Comparison of ENCODE assay signal across 21 cellular contexts in the genomic region with DNA sequence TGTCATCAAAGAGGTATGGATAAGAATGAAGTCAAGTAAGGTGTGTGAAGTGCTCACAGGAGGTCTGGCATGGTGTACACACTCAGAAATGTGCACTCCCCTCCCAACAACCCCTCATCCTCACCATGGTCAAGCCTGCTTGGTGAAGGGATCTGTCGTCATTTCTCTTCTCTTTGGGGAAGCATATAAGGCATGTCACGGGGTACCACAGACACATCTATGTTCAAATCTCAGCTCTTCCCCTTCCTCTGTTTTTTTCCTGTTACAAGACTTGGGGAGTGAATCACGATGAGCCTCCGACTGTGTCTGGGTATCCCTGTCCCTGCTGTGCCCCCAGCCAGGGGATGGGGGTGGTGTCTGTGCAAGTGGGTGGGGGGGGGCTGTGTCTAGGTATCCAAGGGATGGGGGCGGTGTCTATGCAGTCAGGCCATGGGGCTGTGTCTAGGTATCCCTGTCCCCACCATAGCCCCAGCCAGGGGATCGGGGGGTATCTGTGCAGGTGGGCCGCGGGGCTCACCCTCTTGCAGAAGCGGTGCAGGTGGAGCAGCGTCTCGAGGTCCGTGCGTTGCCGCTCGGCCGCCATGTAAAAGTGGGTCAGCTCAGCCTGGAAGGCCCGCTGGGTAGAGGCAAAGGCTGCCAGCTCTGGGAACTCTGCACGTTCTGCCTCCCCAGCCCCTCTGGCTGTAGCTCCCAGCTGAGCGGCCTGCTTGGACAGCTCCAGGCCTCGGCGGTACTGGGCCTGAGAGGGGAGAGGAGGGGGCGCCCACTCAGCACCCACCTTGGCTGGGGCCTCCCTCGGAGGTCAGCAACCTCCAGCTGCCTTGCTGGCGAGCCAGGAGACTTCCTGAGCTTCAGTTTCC. TPM values are rescaled to one million over a fixed set of nuclear protein-coding genes. Genes with fewer than 3 reads are reported as not detected.
DNase-seq lines count a peak whose midpoint lies in the region; ATAC-seq and TF ChIP-seq lines count a peak whose summit lies in the region.
"Had no signal": no experiment of that assay in that cellular context is flagged by ENCODE, and none has a peak within 500 bp of the region (broad histone marks: within the 10 kb centered on the region; RNA-seq: fewer than 3 reads in every experiment).

No MANE protein-coding gene starts in this region.

- H3K9me3 ChIP-seq in heart left ventricle, result no peaks in the 10 kb centered on the region
- H3K9me3 ChIP-seq in mesodermal cell (ENCODE audit: control insufficient read depth, low read length), result no peaks in the 10 kb centered on the region
- no peaks in the 10 kb centered on the region for H3K9me3 ChIP-seq in uterus
- H3K9me3 ChIP-seq: HAP-1, thyroid gland had no signal

- H3K27me3 Mint-ChIP-seq in activated T-helper 17 cell treated with anti-CD3 and anti-CD28 coated beads, Interleukin-2, amount 50 U/mL, for 72 hours, result no peaks in the 10 kb centered on the region

- 88 to 93% (median 92%) methylated on average over 11 to 24 of the region's 24 CpGs for WGBS in heart left ventricle, 4 donors
- WGBS in mesodermal cell (ENCODE audit: insufficient coverage in 2 of 2), 2 experiments, result 96% methylated on average over 15 to 16 of the region's 24 CpGs

- TF ChIP-seq CTCF in heart left ventricle (IDR thresholded peaks at IDR 0.05) (no peak), brain microvascular endothelial cell (IDR thresholded peaks at IDR 0.05; ENCODE audit: low read depth, low read length, missing control alignments) (no peak), uterus (IDR thresholded peaks at IDR 0.05) (no peak)

- H3K4me1 ChIP-seq in heart left ventricle, result peaks cover 0 to 28% (median 7%) of the 10 kb centered on the region in 12 donors
- H3K4me1 ChIP-seq in mesodermal cell (ENCODE audit: control insufficient read depth, insufficient read depth, low read length, poor library complexity, severe bottlenecking), result peaks cover 25% of the 10 kb centered on the region
- H3K4me1 ChIP-seq in uterus, result peaks cover 0 to 5% of the 10 kb centered on the region in 2 donors

- H3K4me1 Mint-ChIP-seq in activated T-helper 17 cell treated with anti-CD3 and anti-CD28 coated beads, Interleukin-2, amount 50 U/mL, for 72 hours, result no peaks in the 10 kb centered on the region

- H3K27ac ChIP-seq in heart left ventricle (peak overlapping the region in 9 of 12 donors; percentile 22 to 66 (median 51)), brain microvascular endothelial cell (peak overlapping the region; percentile 69), mesodermal cell (ENCODE audit: low read depth, low read length, severe bottlenecking) (peak overlapping the region; percentile 72), uterus (peak overlapping the region; percentile 78 to 80)
- H3K27ac ChIP-seq: thyroid gland had no signal

- no peaks in the 10 kb centered on the region for H3K9me3 Mint-ChIP-seq in activated T-helper 17 cell treated with anti-CD3 and anti-CD28 coated beads, Interleukin-2, amount 50 U/mL, for 72 hours

- no peak for ATAC-seq in heart left ventricle
- ATAC-seq in Right ventricle myocardium inferior, result no peak
- ATAC-seq in activated T-helper 17 cell treated with anti-CD3 and anti-CD28 coated beads, Interleukin-2, amount 50 U/mL, for 72 hours (replicated peaks), result no peak
- ATAC-seq in GM21526 (IDR thresholded peaks at IDR 0.05; ENCODE audit: low FRiP score, unreplicated experiment), result no peak

- H3K36me3 ChIP-seq in heart left ventricle, result no peaks in the 10 kb centered on the region
- H3K36me3 ChIP-seq in brain microvascular endothelial cell (replicated peaks), result peaks cover 60% of the 10 kb centered on the region
- H3K36me3 ChIP-seq in mesodermal cell (ENCODE audit: control insufficient read depth, insufficient read depth, low read length), result no peaks in the 10 kb centered on the region
- H3K36me3 ChIP-seq in uterus, result no peaks in the 10 kb centered on the region
- H3K36me3 ChIP-seq: HAP-1, thyroid gland had no signal

- H3K36me3 Mint-ChIP-seq in activated T-helper 17 cell treated with anti-CD3 and anti-CD28 coated beads, Interleukin-2, amount 50 U/mL, for 72 hours (ENCODE audit: low read depth), result no peaks in the 10 kb centered on the region
- H3K36me3 Mint-ChIP-seq: CD4-positive, CD25-positive, alpha-beta regulatory T cell had no signal

- H3K4me3 ChIP-seq in heart left ventricle, result no peak overlapping the region
- no peak overlapping the region for H3K4me3 ChIP-seq in brain microvascular endothelial cell (ENCODE audit: low read depth, low read length)
- H3K4me3 ChIP-seq in mesodermal cell (ENCODE audit: extremely low read depth, insufficient read depth, low read length, poor library complexity, severe bottlenecking), result no peak overlapping the region
- H3K4me3 ChIP-seq in uterus, result no peak overlapping the region
- H3K4me3 ChIP-seq: HAP-1, skin epidermis, thyroid gland had no signal

- no peak overlapping the region for H3K27ac Mint-ChIP-seq in activated T-helper 17 cell treated with anti-CD3 and anti-CD28 coated beads, Interleukin-2, amount 50 U/mL, for 72 hours
- H3K27ac Mint-ChIP-seq: CD4-positive, CD25-positive, alpha-beta regulatory T cell had no signal

- TF ChIP-seq POLR2A in heart left ventricle (IDR thresholded peaks at IDR 0.05) (no peak), uterus (IDR thresholded peaks at IDR 0.05) (no peak)

- in situ Hi-C loops in brain microvascular endothelial cell (cut with HindIII; ENCODE audit: low pct_ligation_motif_present, low sequenced_read_pairs), result no loop called here

- DNase-seq in heart left ventricle (peak in 1 of 5 donors; percentile 29), Right ventricle myocardium inferior (ENCODE audit: missing footprints) (no peak), brain microvascular endothelial cell (no peak), uterus (no peak), RPMI8226 (no peak)
- DNase-seq: activated CD4-positive, alpha-beta T cell treated with anti-CD3 and anti-CD28 coated beads for 1 hour; activated effector memory CD4-positive, alpha-beta T cell treated with anti-CD3 and anti-CD28 coated beads, Interleukin-2, amount 50 U/mL, for 16 hours; CD4-positive, CD25-positive, alpha-beta regulatory T cell; cerebellar nuclear complex; NCI-H1930; NCI-H446; SHP77 treated with DMSO at 0.1 percent for 48 hours; stimulated activated CD4-positive, alpha-beta T cell treated with anti-CD3 and anti-CD28 coated beads, Interleukin-4, amount 100 ng/mL, for 4 hours; stimulated activated CD8-positive, alpha-beta memory T cell treated with anti-CD3 and anti-CD28 coated beads, Interleukin-4, amount 100 ng/mL, for 48 hours had no signal

- H3K27me3 ChIP-seq in heart left ventricle, result no peaks in the 10 kb centered on the region
- no peaks in the 10 kb centered on the region for H3K27me3 ChIP-seq in brain microvascular endothelial cell (replicated peaks)
- no peaks in the 10 kb centered on the region for H3K27me3 ChIP-seq in uterus
- H3K27me3 ChIP-seq: thyroid gland had no signal

- intact Hi-C loops in heart left ventricle (cut with DNase I) (loop anchor here in 2 of 10 donors (5.0 kb wide), 1 partner anchor 50 kb away; the partner anchor contains the start of gene TGM2 (in 2 of the 2)), Right ventricle myocardium inferior (cut with DNase I) (no loop called here), uterus (cut with DNase I; ENCODE audit: low total_unique reads) (loop anchor here (5.0 kb wide), 1 partner anchor 160 kb away; no protein-coding TSS in a partner anchor)

- H3K4me3 Mint-ChIP-seq in activated T-helper 17 cell treated with anti-CD3 and anti-CD28 coated beads, Interleukin-2, amount 50 U/mL, for 72 hours, result no peak overlapping the region
- H3K4me3 Mint-ChIP-seq: CD4-positive, CD25-positive, alpha-beta regulatory T cell had no signal

RNA-seq across cellular contexts. Expression of gene KIAA1755, which starts 43.6 kb away (rescaled TPM):
- total RNA-seq in heart left ventricle, result 1 to 10 TPM; 2.3 to 6.7 (median 5.2) TPM
- polyA plus RNA-seq in heart left ventricle, result 1 to 10 TPM; 2.1 TPM
- 7.9 TPM for total RNA-seq in Right ventricle myocardium inferior
- polyA plus RNA-seq in mesodermal cell (2013, experiment 1 of 2), result 4.0 TPM
- polyA plus RNA-seq in mesodermal cell (2013, experiment 2 of 2), result 2.0 TPM
- total RNA-seq in uterus, result 10 to 100 TPM in 3 of 4 donors, 1 to 10 TPM in 1; 5.3 to 47.6 (median 15.7) TPM
- total RNA-seq in activated T-helper 17 cell treated with anti-CD3 and anti-CD28 coated beads, Interleukin-2, amount 50 U/mL, for 72 hours, result not detected
- total RNA-seq: CD4-positive, CD25-positive, alpha-beta regulatory T cell; T-helper 2 cell treated with Interferon-gamma antibody and Interleukin-4, amounts not matched to agents 100 ng/mL and 5 ng/mL, for 36 hours had no signal
- polyA plus RNA-seq: CD4-positive, CD25-positive, alpha-beta regulatory T cell had no signal

RNA-seq across cellular contexts. Expression of gene TGM2, which starts 51.9 kb away (rescaled TPM):
- total RNA-seq in heart left ventricle, result 1,000 to 10,000 TPM in 1 of 9 donors, 100 to 1,000 TPM in 8; 271 to 1,146 (median 567) TPM
- 100 to 1,000 TPM; 211 to 972 TPM for polyA plus RNA-seq in heart left ventricle
- 581 TPM for total RNA-seq in Right ventricle myocardium inferior
- polyA plus RNA-seq in mesodermal cell (2013, experiment 1 of 2), result 118 TPM
- polyA plus RNA-seq in mesodermal cell (2013, experiment 2 of 2), result 115 TPM
- total RNA-seq in uterus, result 100 to 1,000 TPM; 136 to 639 (median 209) TPM
- total RNA-seq in activated T-helper 17 cell treated with anti-CD3 and anti-CD28 coated beads, Interleukin-2, amount 50 U/mL, for 72 hours, result under 1 TPM; 0.19 to 0.76 TPM
- total RNA-seq: CD4-positive, CD25-positive, alpha-beta regulatory T cell had no signal

Comparison
In these comparisons a context has a peak if more than half of its experiments do, and no peak if none do; other contexts are left out.
1. RNA of gene TGM2, which starts 51.9 kb away (total RNA-seq): 581 TPM in Right ventricle myocardium inferior (single experiment), 271 to 1,146 TPM in heart left ventricle and 136 to 639 TPM in uterus; 0.19 to 0.76 TPM in activated T-helper 17 cell treated with anti-CD3 and anti-CD28 coated beads, Interleukin-2, amount 50 U/mL, for 72 hours; every median in the first group is over 10 times any median in the second.
2. Peak in every context shown above with its lines, with median percentiles within 50 percentile points of each other: H3K27ac ChIP-seq.